8 cellular contexts compared by ENCODE assay signal in the genomic region with DNA sequence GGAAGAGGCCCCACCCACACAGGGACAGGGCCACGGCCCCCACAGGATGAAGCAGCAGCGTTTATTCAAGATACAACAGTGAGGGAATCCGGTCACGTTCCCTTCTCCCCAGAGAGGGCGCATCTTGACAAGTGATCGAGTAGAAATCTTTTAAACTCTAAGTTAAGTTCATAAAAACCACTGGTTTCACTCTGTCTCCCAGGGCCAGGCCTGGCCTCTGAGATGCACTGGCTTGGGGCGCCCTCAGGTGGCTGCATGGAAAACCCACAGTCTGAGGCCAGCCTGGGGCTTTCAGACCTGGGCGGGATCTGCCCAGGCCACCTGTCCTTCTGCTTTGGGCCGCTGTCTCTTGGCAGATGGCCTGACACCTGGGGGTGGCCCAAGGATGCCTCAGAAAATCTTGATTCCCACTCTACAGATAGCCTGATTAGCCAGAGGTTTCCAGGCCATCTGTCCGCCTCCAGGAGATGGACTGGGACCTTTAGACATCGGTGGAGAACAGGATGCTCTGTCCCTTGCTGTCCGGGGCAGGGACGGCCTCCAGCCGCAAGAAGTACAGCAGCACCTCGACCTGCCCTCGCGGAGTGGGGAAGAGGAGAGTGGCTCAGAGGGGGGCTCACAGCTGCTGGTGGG.
DNase-seq lines count a peak whose midpoint lies in the region; ATAC-seq and TF ChIP-seq lines count a peak whose summit lies in the region.
"Not testable (repeated sequence)": the region's sequence is repeated elsewhere in the genome, so short reads cannot be mapped to it uniquely, and the experiment has no call there.

No MANE protein-coding gene starts in this region.

- not testable (repeated sequence) for H3K36me3 ChIP-seq in Caco-2 (ENCODE audit: control insufficient read depth, insufficient read depth, low read length); body of pancreas (replicated peaks in 1 of 2; ENCODE audit: insufficient read depth in 1 of 2, low read depth in 2 of 2); cardiac muscle cell; neuron (ENCODE audit: insufficient read depth, low read length)

- intact Hi-C loops in Caco-2 (cut with micrococcal nuclease; ENCODE audit: unreplicated experiment); body of pancreas (cut with DNase I): not testable (repeated sequence)

- peak overlapping the region in 1 of 4 donors; percentile 46 for H3K27ac ChIP-seq in body of pancreas
- H3K27ac ChIP-seq in cardiac muscle cell = peak overlapping the region; percentile 27

- POLR2A ChIA-PET in Caco-2 (lab: Charles Lee) = not testable (repeated sequence)

- 0 to 2% methylated on average over 4 to 9 of the region's 17 CpGs for WGBS in body of pancreas, 2 donors

- H3K4me3 ChIP-seq in Caco-2 (ENCODE audit: low read depth, low read length); body of pancreas; cardiac muscle cell: not testable (repeated sequence)
- H3K4me3 ChIP-seq in neuron (ENCODE audit: low read length) = peak overlapping the region; percentile 31

- H3K4me1 Mint-ChIP-seq in Caco-2 (ENCODE audit: low read depth, unreplicated experiment); stimulated activated naive B cell treated with anti-CD40 and anti-IgM and Interleukin-4, amounts not matched to agents 10 μg/mL and 1 μg/mL and 100 μg/mL, for 72 hours: not testable (repeated sequence)

- H3K36me3 Mint-ChIP-seq in Caco-2 (ENCODE audit: insufficient read depth, unreplicated experiment); stimulated activated naive B cell treated with anti-CD40 and anti-IgM and Interleukin-4, amounts not matched to agents 10 μg/mL and 1 μg/mL and 100 μg/mL, for 72 hours: not testable (repeated sequence)

- not testable (repeated sequence) for H3K27me3 Mint-ChIP-seq in Caco-2 (ENCODE audit: insufficient read depth, unreplicated experiment); stimulated activated naive B cell treated with anti-CD40 and anti-IgM and Interleukin-4, amounts not matched to agents 10 μg/mL and 1 μg/mL and 100 μg/mL, for 72 hours

- not testable (repeated sequence) for H3K9me3 Mint-ChIP-seq in Caco-2 (ENCODE audit: unreplicated experiment); stimulated activated naive B cell treated with anti-CD40 and anti-IgM and Interleukin-4, amounts not matched to agents 10 μg/mL and 1 μg/mL and 100 μg/mL, for 72 hours

- TF ChIP-seq POLR2A in body of pancreas (IDR thresholded peaks at IDR 0.05) = not testable (repeated sequence)

- BruUV-seq in Caco-2 (replicated peaks; lab: Mats Ljungman, UMichigan) = not testable (repeated sequence)

- DNase-seq in Caco-2 (peak in 1 of 2 experiments; percentile 55), HS-5 (ENCODE audit: low read depth) (peak; percentile 76), NCI-H774 (lab: John Stamatoyannopoulos, UW) (peak; percentile 20), body of pancreas (peak; percentile 54 to 89 (median 78)), cardiac muscle cell (ENCODE audit: low read depth in 1 of 2, low spot score in 1 of 2) (peak; percentile 73 to 85)
- DNase-seq in activated CD4-positive, CD25-positive, alpha-beta regulatory T cell (lab: John Stamatoyannopoulos, UW) = peak; percentile 48 to 56 (median 51)
- peak; percentile 79 for DNase-seq in stimulated activated naive B cell treated with anti-CD40 and anti-IgM and Interleukin-4, amounts not matched to agents 10 μg/mL and 1 μg/mL and 100 μg/mL, for 72 hours

- CTCF ChIA-PET in Caco-2 (lab: Charles Lee) = not testable (repeated sequence)

- not testable (repeated sequence) for H3K9me3 ChIP-seq in Caco-2; body of pancreas; cardiac muscle cell (ENCODE audit: low read depth); neuron (ENCODE audit: low read length)

- peak; percentile 77 for ATAC-seq in body of pancreas
- ATAC-seq in stimulated activated naive B cell treated with anti-CD40 and anti-IgM and Interleukin-4, amounts not matched to agents 10 μg/mL and 1 μg/mL and 100 μg/mL, for 72 hours (replicated peaks) = peak in 1 of 2 donors; percentile 63

- not testable (repeated sequence) for H3K27ac Mint-ChIP-seq in Caco-2 (ENCODE audit: unreplicated experiment); stimulated activated naive B cell treated with anti-CD40 and anti-IgM and Interleukin-4, amounts not matched to agents 10 μg/mL and 1 μg/mL and 100 μg/mL, for 72 hours

- H3K4me1 ChIP-seq in Caco-2; body of pancreas; cardiac muscle cell (ENCODE audit: low read depth); neuron (ENCODE audit: insufficient read depth, low read length): not testable (repeated sequence)

- not testable (repeated sequence) for H3K4me3 Mint-ChIP-seq in Caco-2 (ENCODE audit: unreplicated experiment)
- peak overlapping the region; percentile 32 to 53 for H3K4me3 Mint-ChIP-seq in stimulated activated naive B cell treated with anti-CD40 and anti-IgM and Interleukin-4, amounts not matched to agents 10 μg/mL and 1 μg/mL and 100 μg/mL, for 72 hours

- not testable (repeated sequence) for H3K27me3 ChIP-seq in Caco-2 (replicated peaks; ENCODE audit: control insufficient read depth, insufficient read depth, low read length); body of pancreas; cardiac muscle cell; neuron (ENCODE audit: insufficient read depth, low read length)

- TF ChIP-seq CTCF in Caco-2 (IDR thresholded peaks at IDR 0.05; ENCODE audit: insufficient read depth in 1 of 2, low read depth in 1 of 2, low read length in 1 of 2, severe bottlenecking in 1 of 2, unreplicated experiment in 1 of 2) (peak; percentile 18 to 47), body of pancreas (IDR thresholded peaks at IDR 0.05) (peak in 4 of 7 experiments; percentile 33 to 95 (median 78)), cardiac muscle cell (IDR thresholded peaks at IDR 0.05; ENCODE audit: low read depth, low read length) (peak; percentile 41)

- H2AFZ ChIP-seq in neuron (ENCODE audit: low read depth, low read length) = peak overlapping the region; percentile 53
